In genomic region chr9:97307091-97307490, GRCh38 we compare ENCODE assay signal across 10 cellular contexts. TPM values are rescaled to one million over a fixed set of nuclear protein-coding genes. Genes with fewer than 3 reads are reported as not detected.
DNase-seq lines count a peak whose midpoint lies in the region; ATAC-seq, FAIRE-seq and TF ChIP-seq lines count a peak whose summit lies in the region.
"Had no signal": no experiment of that assay in that cellular context is flagged by ENCODE, and none has a peak within 500 bp of the region (broad histone marks: within the 10 kb centered on the region; RNA-seq: fewer than 3 reads in every experiment).

No MANE protein-coding gene starts in this region.

- CTCF ChIA-PET in activated CD4-positive, alpha-beta memory T cell treated with anti-CD3 and anti-CD28 coated beads for 36 hours (lab: Charles Lee): no interaction called here
- CTCF ChIA-PET in activated CD4-positive, alpha-beta memory T cell treated with anti-CD3 and anti-CD28 coated beads, Interleukin-2, amount 10 ng/mL, durations not matched to agents 7 days and 5 days (lab: Charles Lee): no interaction called here
- CTCF ChIA-PET in naive thymus-derived CD4-positive, alpha-beta T cell (lab: Charles Lee): no interaction called here

- H3K4me3 ChIP-seq in tibial artery: peak overlapping the region; percentile 2 to 21
- no peak overlapping the region for H3K4me3 ChIP-seq in naive thymus-derived CD4-positive, alpha-beta T cell (ENCODE audit: low read length)
- H3K4me3 ChIP-seq: BLaER1 treated with 17β-estradiol and CSF1 and Interleukin-3, amounts not matched to agents 10 nM and 100 nM had no signal

- no peak for TF ChIP-seq CTCF in tibial artery (IDR thresholded peaks at IDR 0.05)
- TF ChIP-seq CTCF in D721Med (IDR thresholded peaks at IDR 0.05; ENCODE audit: insufficient read depth, missing control alignments): no peak

- no peaks in the 10 kb centered on the region for H3K36me3 Mint-ChIP-seq in activated CD4-positive, alpha-beta memory T cell treated with anti-CD3 and anti-CD28 coated beads for 36 hours
- H3K36me3 Mint-ChIP-seq in activated CD4-positive, alpha-beta memory T cell treated with anti-CD3 and anti-CD28 coated beads, Interleukin-2, amount 10 ng/mL, durations not matched to agents 7 days and 5 days (ENCODE audit: low read depth): peaks cover 1% of the 10 kb centered on the region
- H3K36me3 Mint-ChIP-seq in naive thymus-derived CD4-positive, alpha-beta T cell: peaks cover 0 to 23% (median 9%) of the 10 kb centered on the region in 5 donors

- H3K4me1 Mint-ChIP-seq in activated CD4-positive, alpha-beta memory T cell treated with anti-CD3 and anti-CD28 coated beads for 36 hours (ENCODE audit: low read depth): no peaks in the 10 kb centered on the region
- H3K4me1 Mint-ChIP-seq in activated CD4-positive, alpha-beta memory T cell treated with anti-CD3 and anti-CD28 coated beads, Interleukin-2, amount 10 ng/mL, durations not matched to agents 7 days and 5 days: no peaks in the 10 kb centered on the region
- no peaks in the 10 kb centered on the region for H3K4me1 Mint-ChIP-seq in naive thymus-derived CD4-positive, alpha-beta T cell

- no peak for ATAC-seq in HG02970 (IDR thresholded peaks at IDR 0.05; ENCODE audit: low FRiP score, unreplicated experiment)
- no peak for ATAC-seq in naive thymus-derived CD4-positive, alpha-beta T cell

- DNase-seq in activated CD4-positive, alpha-beta memory T cell treated with anti-CD3 and anti-CD28 coated beads for 36 hours: peak; percentile 36
- DNase-seq in activated CD4-positive, alpha-beta memory T cell treated with anti-CD3 and anti-CD28 coated beads, Interleukin-2, amount 10 ng/mL, durations not matched to agents 7 days and 5 days: no peak
- peak; percentile 84 to 86 for DNase-seq in erythroblast (lab: John Stamatoyannopoulos, UW)
- DNase-seq in middle frontal gyrus (ENCODE audit: extremely low spot score, low spot score): peak; percentile 23
- peak; percentile 57 to 83 for DNase-seq in tibial artery
- DNase-seq in D721Med (ENCODE audit: insufficient read length, low spot score): no peak
- no peak for DNase-seq in naive thymus-derived CD4-positive, alpha-beta T cell

- H3K4me1 ChIP-seq in tibial artery: peaks cover 0 to 12% (median 9%) of the 10 kb centered on the region in 4 donors
- no peaks in the 10 kb centered on the region for H3K4me1 ChIP-seq in naive thymus-derived CD4-positive, alpha-beta T cell (ENCODE audit: control insufficient read depth in 2 of 2, insufficient read depth in 2 of 2, low read length in 2 of 2)
- H3K4me1 ChIP-seq: BLaER1 treated with 17β-estradiol and CSF1 and Interleukin-3, amounts not matched to agents 10 nM and 100 nM had no signal

- H3K4me3 Mint-ChIP-seq in activated CD4-positive, alpha-beta memory T cell treated with anti-CD3 and anti-CD28 coated beads for 36 hours: no peak overlapping the region
- no peak overlapping the region for H3K4me3 Mint-ChIP-seq in activated CD4-positive, alpha-beta memory T cell treated with anti-CD3 and anti-CD28 coated beads, Interleukin-2, amount 10 ng/mL, durations not matched to agents 7 days and 5 days
- H3K4me3 Mint-ChIP-seq in naive thymus-derived CD4-positive, alpha-beta T cell: no peak overlapping the region

- POLR2A ChIA-PET in activated CD4-positive, alpha-beta memory T cell treated with anti-CD3 and anti-CD28 coated beads for 36 hours (lab: Charles Lee): no interaction called here
- POLR2A ChIA-PET in activated CD4-positive, alpha-beta memory T cell treated with anti-CD3 and anti-CD28 coated beads, Interleukin-2, amount 10 ng/mL, durations not matched to agents 7 days and 5 days (lab: Charles Lee): no interaction called here
- POLR2A ChIA-PET in naive thymus-derived CD4-positive, alpha-beta T cell (lab: Charles Lee): no interaction called here

- TF ChIP-seq POLR2A in erythroblast (IDR thresholded peaks at IDR 0.05; ENCODE audit: low read length): no peak

- H3K27me3 ChIP-seq in tibial artery: no peaks in the 10 kb centered on the region
- no peaks in the 10 kb centered on the region for H3K27me3 ChIP-seq in naive thymus-derived CD4-positive, alpha-beta T cell (ENCODE audit: control insufficient read depth in 2 of 2, insufficient read depth in 2 of 2, low read length in 2 of 2)
- H3K27me3 ChIP-seq: BLaER1 treated with 17β-estradiol and CSF1 and Interleukin-3, amounts not matched to agents 10 nM and 100 nM had no signal

- H3K27ac Mint-ChIP-seq in activated CD4-positive, alpha-beta memory T cell treated with anti-CD3 and anti-CD28 coated beads for 36 hours: no peak overlapping the region
- no peak overlapping the region for H3K27ac Mint-ChIP-seq in activated CD4-positive, alpha-beta memory T cell treated with anti-CD3 and anti-CD28 coated beads, Interleukin-2, amount 10 ng/mL, durations not matched to agents 7 days and 5 days
- H3K27ac Mint-ChIP-seq in naive thymus-derived CD4-positive, alpha-beta T cell: no peak overlapping the region

- H3K36me3 ChIP-seq in tibial artery: peaks cover 0 to 31% (median 9%) of the 10 kb centered on the region in 3 donors
- peaks cover 0 to 19% (median 0%) of the 10 kb centered on the region in 3 experiments for H3K36me3 ChIP-seq in naive thymus-derived CD4-positive, alpha-beta T cell (ENCODE audit: control insufficient read depth in 2 of 3, insufficient read depth in 3 of 3, low read length in 3 of 3)
- H3K36me3 ChIP-seq: BLaER1 treated with 17β-estradiol and CSF1 and Interleukin-3, amounts not matched to agents 10 nM and 100 nM had no signal

- no peak for FAIRE-seq in D721Med (lab: Jason Lieb, UNC)
- FAIRE-seq: islet of Langerhans had no signal

- H3K27ac ChIP-seq in tibial artery: peak overlapping the region in 1 of 2 donors; percentile 6
- no peak overlapping the region for H3K27ac ChIP-seq in naive thymus-derived CD4-positive, alpha-beta T cell (ENCODE audit: low read depth, low read length)
- H3K27ac ChIP-seq: BLaER1 treated with 17β-estradiol and CSF1 and Interleukin-3, amounts not matched to agents 10 nM and 100 nM had no signal

- peaks cover 5% of the 10 kb centered on the region for H3K27me3 Mint-ChIP-seq in activated CD4-positive, alpha-beta memory T cell treated with anti-CD3 and anti-CD28 coated beads for 36 hours
- peaks cover 4% of the 10 kb centered on the region for H3K27me3 Mint-ChIP-seq in activated CD4-positive, alpha-beta memory T cell treated with anti-CD3 and anti-CD28 coated beads, Interleukin-2, amount 10 ng/mL, durations not matched to agents 7 days and 5 days
- peaks cover 0 to 8% (median 0%) of the 10 kb centered on the region in 5 donors for H3K27me3 Mint-ChIP-seq in naive thymus-derived CD4-positive, alpha-beta T cell

- peaks cover 2% of the 10 kb centered on the region for H3K9me3 Mint-ChIP-seq in activated CD4-positive, alpha-beta memory T cell treated with anti-CD3 and anti-CD28 coated beads for 36 hours
- peaks cover 4% of the 10 kb centered on the region for H3K9me3 Mint-ChIP-seq in activated CD4-positive, alpha-beta memory T cell treated with anti-CD3 and anti-CD28 coated beads, Interleukin-2, amount 10 ng/mL, durations not matched to agents 7 days and 5 days
- peaks cover 0 to 19% (median 11%) of the 10 kb centered on the region in 11 donors for H3K9me3 Mint-ChIP-seq in naive thymus-derived CD4-positive, alpha-beta T cell

- intact Hi-C loops in activated CD4-positive, alpha-beta memory T cell treated with anti-CD3 and anti-CD28 coated beads for 36 hours (cut with micrococcal nuclease): no loop called here
- intact Hi-C loops in tibial artery (cut with DNase I; ENCODE audit: low total_unique reads): no loop called here
- intact Hi-C loops in naive thymus-derived CD4-positive, alpha-beta T cell (cut with micrococcal nuclease): no loop called here

- no peaks in the 10 kb centered on the region for H3K9me3 ChIP-seq in tibial artery
- H3K9me3 ChIP-seq in naive thymus-derived CD4-positive, alpha-beta T cell (ENCODE audit: control insufficient read depth in 2 of 3, low read length in 3 of 3): no peaks in the 10 kb centered on the region

RNA-seq across cellular contexts. Expression of gene CCDC180, which starts 0.4 kb away (rescaled TPM):
- 1 to 10 TPM; 1.1 to 2.3 TPM for total RNA-seq in activated CD4-positive, alpha-beta memory T cell treated with anti-CD3 and anti-CD28 coated beads for 36 hours
- total RNA-seq in activated CD4-positive, alpha-beta memory T cell treated with anti-CD3 and anti-CD28 coated beads, Interleukin-2, amount 10 ng/mL, durations not matched to agents 7 days and 5 days: 1 to 10 TPM; 3.3 to 5.1 TPM
- total RNA-seq in naive thymus-derived CD4-positive, alpha-beta T cell: 10 to 100 TPM in 4 of 5 experiments, 1 to 10 TPM in 1; 4.7 to 18.1 (median 15.1) TPM
- 1 to 10 TPM in 1 of 2 donors, under 1 TPM in 1; 0.76 to 1.1 TPM for polyA plus RNA-seq in naive thymus-derived CD4-positive, alpha-beta T cell

Comparison
In these comparisons a context has a peak if more than half of its experiments do, and no peak if none do; other contexts are left out.
1. DNase-seq: peak in activated CD4-positive, alpha-beta memory T cell treated with anti-CD3 and anti-CD28 coated beads for 36 hours (single experiment), erythroblast (2 of 2), middle frontal gyrus (single experiment) and tibial artery (2 of 2); none in activated CD4-positive, alpha-beta memory T cell treated with anti-CD3 and anti-CD28 coated beads, Interleukin-2, amount 10 ng/mL, durations not matched to agents 7 days and 5 days (single experiment), D721Med (single experiment) and naive thymus-derived CD4-positive, alpha-beta T cell (0 of 9).